1 cellular context compared by ENCODE assay signal in genomic region chr9:30197954-30198353, GRCh38.
TF ChIP-seq lines count a peak whose summit lies in the region.

No MANE protein-coding gene starts in this region.

TF ChIP-seq in HepG2, 621 proteins besides CTCF, POLR2A, EP300 and RAD21 (continued from another document):
- TF ChIP-seq TEF (CRISPR knock-in tag; IDR thresholded peaks at IDR 0.05) (peak; percentile 50; the same call in 1 of the 2 replicates), ZNF547 (CRISPR knock-in tag; IDR thresholded peaks at IDR 0.05) (no peak), FOXA3 (CRISPR knock-in tag; IDR thresholded peaks at IDR 0.05) (peak; percentile 87), SMARCE1 (IDR thresholded peaks at IDR 0.05; ENCODE audit: borderline replicate concordance) (no peak), FOSL2 (CRISPR knock-in tag; IDR thresholded peaks at IDR 0.05) (peak; percentile 66), NFE2 (CRISPR knock-in tag; IDR thresholded peaks at IDR 0.05) (peak; percentile 90), SOX6 (IDR thresholded peaks at IDR 0.05) (no peak), SOX6 (CRISPR knock-in tag; IDR thresholded peaks at IDR 0.05) (peak; percentile 77), FOXP1 (IDR thresholded peaks at IDR 0.05) (no peak), FOXP1 (CRISPR knock-in tag; IDR thresholded peaks at IDR 0.05) (0 out of 2 replicates have a peak, but pooled peaks have one; percentile 11), MAFG (CRISPR knock-in tag; IDR thresholded peaks at IDR 0.05) (peak; percentile 85; the same call in 1 of the 2 replicates), HBP1 (CRISPR knock-in tag; IDR thresholded peaks at IDR 0.05; ENCODE audit: low read depth) (0 out of 2 replicates have a peak, but pooled peaks have one; percentile 22), TRIM24 (CRISPR knock-in tag; IDR thresholded peaks at IDR 0.05) (peak; percentile 58; the same call in 1 of the 2 replicates), THAP9 (CRISPR knock-in tag; IDR thresholded peaks at IDR 0.05; ENCODE audit: borderline replicate concordance) (no peak), CBFB (CRISPR knock-in tag; IDR thresholded peaks at IDR 0.05) (no peak), LCORL (IDR thresholded peaks at IDR 0.05) (0 out of 2 replicates have a peak, but pooled peaks have one; percentile 33), LCORL (CRISPR knock-in tag; IDR thresholded peaks at IDR 0.05) (no peak), FOXA1 (IDR thresholded peaks at IDR 0.05) (no peak), FOXA1 (CRISPR knock-in tag; IDR thresholded peaks at IDR 0.05) (peak; percentile 69)
